ENCODE assay signal across 8 cellular contexts in the genomic region with DNA sequence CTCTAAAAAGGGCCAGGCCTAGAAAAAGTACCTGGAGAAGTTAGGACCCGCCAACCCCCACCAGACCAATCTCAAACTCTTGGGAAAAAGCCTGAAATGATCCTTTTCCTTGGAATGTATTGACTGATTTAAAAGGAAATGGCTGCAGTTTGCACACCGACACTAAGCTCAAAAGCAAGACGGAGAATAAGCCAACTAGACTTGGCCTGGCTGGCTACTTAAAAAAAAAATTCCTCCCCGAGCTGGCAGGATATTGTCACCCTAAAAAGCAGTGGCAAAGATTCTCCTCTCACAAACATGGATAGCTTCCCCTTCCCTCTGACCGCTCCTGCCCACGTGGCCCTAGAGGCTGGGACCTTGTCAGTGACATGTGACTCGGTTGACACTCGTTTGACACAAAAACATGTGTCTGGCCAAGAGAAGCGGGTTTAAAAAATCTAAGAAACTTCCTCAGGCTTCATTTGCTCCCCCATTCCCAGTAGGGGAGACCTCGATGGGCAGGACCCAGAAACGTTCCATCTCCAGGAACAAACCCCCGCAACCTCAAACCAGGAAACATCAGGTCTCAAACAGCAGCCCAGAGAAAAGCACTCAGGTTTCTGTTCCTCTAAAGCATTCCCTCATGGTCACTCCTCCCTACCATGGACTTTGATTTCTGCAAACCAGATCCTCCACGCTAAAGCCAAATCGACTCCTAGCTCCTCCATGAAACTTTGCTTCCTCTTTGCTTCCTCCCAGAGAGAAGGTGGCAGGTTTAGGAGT. TPM values are rescaled to one million over a fixed set of nuclear protein-coding genes. Genes with fewer than 3 reads are reported as not detected.
A peak's percentile ranks its signal among the peaks of the same experiment; 100 is the strongest.
DNase-seq lines count a peak whose midpoint lies in the region; ATAC-seq lines count a peak whose summit lies in the region.

No MANE protein-coding gene starts in this region.

- peak overlapping the region; percentile 95 for H3K27ac ChIP-seq in right cardiac atrium (ENCODE audit: low read length)

- peaks cover 60% of the 10 kb centered on the region for H3K4me1 Mint-ChIP-seq in activated CD4-positive, alpha-beta T cell treated with anti-CD3 and anti-CD28 coated beads, Interleukin-2, amount 10 ng/mL, durations not matched to agents 7 days and 5 days
- peaks cover 38% of the 10 kb centered on the region for H3K4me1 Mint-ChIP-seq in activated T-helper 2 cell treated with anti-CD3 and anti-CD28 coated beads, Interferon-gamma antibody, Interleukin-2, Interleukin-4, amounts not matched to agents 10 μg/mL and 5 μg/mL and 100 μg/mL, durations not matched to agents 14 hours and 24 hours and 36 hours (ENCODE audit: low read depth)

- H3K36me3 Mint-ChIP-seq in activated CD4-positive, alpha-beta T cell treated with anti-CD3 and anti-CD28 coated beads, Interleukin-2, amount 10 ng/mL, durations not matched to agents 7 days and 5 days (ENCODE audit: low read depth), result peaks cover 13% of the 10 kb centered on the region
- peaks cover 7% of the 10 kb centered on the region for H3K36me3 Mint-ChIP-seq in activated T-helper 2 cell treated with anti-CD3 and anti-CD28 coated beads, Interferon-gamma antibody, Interleukin-2, Interleukin-4, amounts not matched to agents 10 μg/mL and 5 μg/mL and 100 μg/mL, durations not matched to agents 14 hours and 24 hours and 36 hours (ENCODE audit: low read depth)

- peak overlapping the region; percentile 94 for H3K4me3 ChIP-seq in right cardiac atrium (ENCODE audit: low read length)

- DNase-seq in activated CD4-positive, alpha-beta T cell treated with anti-CD3 and anti-CD28 coated beads, Interleukin-2, amount 10 ng/mL, durations not matched to agents 7 days and 5 days, result no peak
- DNase-seq in activated CD4-positive, alpha-beta T cell treated with anti-CD3 and anti-CD28 coated beads for 1 hour, result no peak
- DNase-seq in activated T-helper 2 cell treated with anti-CD3 and anti-CD28 coated beads, Interferon-gamma antibody, Interleukin-2, Interleukin-4, amounts not matched to agents 10 μg/mL and 5 μg/mL and 100 μg/mL, durations not matched to agents 14 hours and 24 hours and 36 hours (ENCODE audit: low spot score), result no peak
- peak; percentile 71 to 82 (median 78) for DNase-seq in right cardiac atrium
- peak; percentile 17 for DNase-seq in renal cortical epithelial cell (ENCODE audit: low read depth)
- no peak for DNase-seq in NCI-H1694 treated with DMSO at 0.1 percent for 48 hours (lab: John Stamatoyannopoulos, UW)
- DNase-seq in activated gamma-delta T cell (lab: John Stamatoyannopoulos, UW), result no peak

- no peaks in the 10 kb centered on the region for H3K9me3 ChIP-seq in right cardiac atrium (ENCODE audit: control insufficient read depth, low read length)

- H3K27me3 Mint-ChIP-seq in activated CD4-positive, alpha-beta T cell treated with anti-CD3 and anti-CD28 coated beads, Interleukin-2, amount 10 ng/mL, durations not matched to agents 7 days and 5 days, result no peaks in the 10 kb centered on the region
- no peaks in the 10 kb centered on the region for H3K27me3 Mint-ChIP-seq in activated T-helper 2 cell treated with anti-CD3 and anti-CD28 coated beads, Interferon-gamma antibody, Interleukin-2, Interleukin-4, amounts not matched to agents 10 μg/mL and 5 μg/mL and 100 μg/mL, durations not matched to agents 14 hours and 24 hours and 36 hours (ENCODE audit: low read depth)

- CTCF ChIA-PET in activated CD4-positive, alpha-beta T cell treated with anti-CD3 and anti-CD28 coated beads, Interleukin-2, amount 10 ng/mL, durations not matched to agents 7 days and 5 days (lab: Charles Lee), result interaction anchor here (0.6 to 1.4 kb wide), 7 partner anchors 9 to 195 kb away, joined by 3 to 4 read pairs (median 3); partner anchors contain the start of gene IL27RA

- peak overlapping the region; percentile 85 for H3K27ac Mint-ChIP-seq in activated CD4-positive, alpha-beta T cell treated with anti-CD3 and anti-CD28 coated beads, Interleukin-2, amount 10 ng/mL, durations not matched to agents 7 days and 5 days
- peak overlapping the region; percentile 90 for H3K27ac Mint-ChIP-seq in activated T-helper 2 cell treated with anti-CD3 and anti-CD28 coated beads, Interferon-gamma antibody, Interleukin-2, Interleukin-4, amounts not matched to agents 10 μg/mL and 5 μg/mL and 100 μg/mL, durations not matched to agents 14 hours and 24 hours and 36 hours

- no peak for ATAC-seq in right cardiac atrium
- no peak for ATAC-seq in GM21717 (IDR thresholded peaks at IDR 0.05; ENCODE audit: unreplicated experiment)

- H3K9me3 Mint-ChIP-seq in activated CD4-positive, alpha-beta T cell treated with anti-CD3 and anti-CD28 coated beads, Interleukin-2, amount 10 ng/mL, durations not matched to agents 7 days and 5 days, result no peaks in the 10 kb centered on the region
- H3K9me3 Mint-ChIP-seq in activated T-helper 2 cell treated with anti-CD3 and anti-CD28 coated beads, Interferon-gamma antibody, Interleukin-2, Interleukin-4, amounts not matched to agents 10 μg/mL and 5 μg/mL and 100 μg/mL, durations not matched to agents 14 hours and 24 hours and 36 hours, result no peaks in the 10 kb centered on the region

- intact Hi-C loops in activated T-helper 2 cell treated with anti-CD3 and anti-CD28 coated beads, Interferon-gamma antibody, Interleukin-2, Interleukin-4, amounts not matched to agents 10 μg/mL and 5 μg/mL and 100 μg/mL, durations not matched to agents 14 hours and 24 hours and 36 hours (cut with micrococcal nuclease), result loop anchor here (1.0 to 5.0 kb wide), 2 partner anchors 52 to 68 kb away; partner anchors contain the start of genes DCAF15 and MISP3
- intact Hi-C loops in right cardiac atrium (cut with DNase I), result no loop called here

- peaks cover 7% of the 10 kb centered on the region for H3K4me1 ChIP-seq in right cardiac atrium (ENCODE audit: control insufficient read depth, insufficient read depth, low read length)

- POLR2A ChIA-PET in activated CD4-positive, alpha-beta T cell treated with anti-CD3 and anti-CD28 coated beads, Interleukin-2, amount 10 ng/mL, durations not matched to agents 7 days and 5 days (lab: Charles Lee), result interaction anchor here (0.5 kb wide), 1 partner anchor 49 kb away, joined by 5 read pairs; no protein-coding TSS in a partner anchor

- peak overlapping the region; percentile 80 for H3K4me3 Mint-ChIP-seq in activated CD4-positive, alpha-beta T cell treated with anti-CD3 and anti-CD28 coated beads, Interleukin-2, amount 10 ng/mL, durations not matched to agents 7 days and 5 days
- peak overlapping the region; percentile 80 for H3K4me3 Mint-ChIP-seq in activated T-helper 2 cell treated with anti-CD3 and anti-CD28 coated beads, Interferon-gamma antibody, Interleukin-2, Interleukin-4, amounts not matched to agents 10 μg/mL and 5 μg/mL and 100 μg/mL, durations not matched to agents 14 hours and 24 hours and 36 hours (ENCODE audit: low read depth)

- 18% methylated on average over 14 of the region's 14 CpGs for WGBS in right cardiac atrium

- no peaks in the 10 kb centered on the region for H3K27me3 ChIP-seq in right cardiac atrium (ENCODE audit: control insufficient read depth, insufficient read depth)

RNA-seq across cellular contexts. Expression of gene RFX1, which starts 1.3 kb away (rescaled TPM):
- 10 to 100 TPM; 19.1 to 19.9 TPM for total RNA-seq in activated CD4-positive, alpha-beta T cell treated with anti-CD3 and anti-CD28 coated beads, Interleukin-2, amount 10 ng/mL, durations not matched to agents 7 days and 5 days
- total RNA-seq in activated T-helper 2 cell treated with anti-CD3 and anti-CD28 coated beads, Interferon-gamma antibody, Interleukin-2, Interleukin-4, amounts not matched to agents 10 μg/mL and 5 μg/mL and 100 μg/mL, durations not matched to agents 14 hours and 24 hours and 36 hours, result 15.7 and 17.0 TPM in 2 replicates
- total RNA-seq in right cardiac atrium, result 10 to 100 TPM; 10.9 to 15.6 (median 13.5) TPM
- polyA plus RNA-seq in right cardiac atrium, result 7.0 TPM
- 1.6 and 11.6 TPM in 2 replicates for total RNA-seq in renal cortical epithelial cell

RNA-seq across cellular contexts. Expression of gene RLN3, which starts 23.1 kb away (rescaled TPM):
- total RNA-seq in activated CD4-positive, alpha-beta T cell treated with anti-CD3 and anti-CD28 coated beads, Interleukin-2, amount 10 ng/mL, durations not matched to agents 7 days and 5 days, result not detected
- not detected in 2 replicates for total RNA-seq in activated T-helper 2 cell treated with anti-CD3 and anti-CD28 coated beads, Interferon-gamma antibody, Interleukin-2, Interleukin-4, amounts not matched to agents 10 μg/mL and 5 μg/mL and 100 μg/mL, durations not matched to agents 14 hours and 24 hours and 36 hours
- total RNA-seq in right cardiac atrium (not detected), renal cortical epithelial cell (not detected in 2 replicates)
- polyA plus RNA-seq in right cardiac atrium, result not detected

RNA-seq across cellular contexts. Expression of gene IL27RA, which starts 26.8 kb away (rescaled TPM):
- total RNA-seq in activated CD4-positive, alpha-beta T cell treated with anti-CD3 and anti-CD28 coated beads, Interleukin-2, amount 10 ng/mL, durations not matched to agents 7 days and 5 days, result 10 to 100 TPM; 66.5 to 70.3 TPM
- 76.6 and 79.1 TPM in 2 replicates for total RNA-seq in activated T-helper 2 cell treated with anti-CD3 and anti-CD28 coated beads, Interferon-gamma antibody, Interleukin-2, Interleukin-4, amounts not matched to agents 10 μg/mL and 5 μg/mL and 100 μg/mL, durations not matched to agents 14 hours and 24 hours and 36 hours
- total RNA-seq in right cardiac atrium (1 to 10 TPM; 3.3 to 4.7 (median 3.7) TPM), renal cortical epithelial cell (4.7 and 14.1 TPM in 2 replicates)
- 3.4 TPM for polyA plus RNA-seq in right cardiac atrium

RNA-seq across cellular contexts. Expression of gene DCAF15, which starts 52.5 kb away (rescaled TPM):
- 10 to 100 TPM; 80.3 to 85.4 TPM for total RNA-seq in activated CD4-positive, alpha-beta T cell treated with anti-CD3 and anti-CD28 coated beads, Interleukin-2, amount 10 ng/mL, durations not matched to agents 7 days and 5 days
- total RNA-seq in activated T-helper 2 cell treated with anti-CD3 and anti-CD28 coated beads, Interferon-gamma antibody, Interleukin-2, Interleukin-4, amounts not matched to agents 10 μg/mL and 5 μg/mL and 100 μg/mL, durations not matched to agents 14 hours and 24 hours and 36 hours, result 60.6 and 64.0 TPM in 2 replicates
- total RNA-seq in right cardiac atrium (10 to 100 TPM; 20.3 to 24.1 (median 21.1) TPM), renal cortical epithelial cell (10.9 and 15.0 TPM in 2 replicates)
- 21.5 TPM for polyA plus RNA-seq in right cardiac atrium

RNA-seq across cellular contexts. Expression of gene PALM3, which starts 57.1 kb away (rescaled TPM):
- total RNA-seq in activated CD4-positive, alpha-beta T cell treated with anti-CD3 and anti-CD28 coated beads, Interleukin-2, amount 10 ng/mL, durations not matched to agents 7 days and 5 days, result not detected
- 0.34 TPM in 1 of 2 replicates, not detected in the other for total RNA-seq in activated T-helper 2 cell treated with anti-CD3 and anti-CD28 coated beads, Interferon-gamma antibody, Interleukin-2, Interleukin-4, amounts not matched to agents 10 μg/mL and 5 μg/mL and 100 μg/mL, durations not matched to agents 14 hours and 24 hours and 36 hours
- under 1 TPM; 0.38 to 0.58 (median 0.48) TPM for total RNA-seq in right cardiac atrium
- 0.45 TPM for polyA plus RNA-seq in right cardiac atrium
- total RNA-seq in renal cortical epithelial cell, result 0.35 and 0.70 TPM in 2 replicates

Comparison
In these comparisons a context has a peak if more than half of its experiments do, and no peak if none do; other contexts are left out.
1. DNase-seq: peak in right cardiac atrium (3 of 3) and renal cortical epithelial cell (single experiment); none in activated CD4-positive, alpha-beta T cell treated with anti-CD3 and anti-CD28 coated beads, Interleukin-2, amount 10 ng/mL, durations not matched to agents 7 days and 5 days (single experiment), activated CD4-positive, alpha-beta T cell treated with anti-CD3 and anti-CD28 coated beads for 1 hour (single experiment), activated T-helper 2 cell treated with anti-CD3 and anti-CD28 coated beads, Interferon-gamma antibody, Interleukin-2, Interleukin-4, amounts not matched to agents 10 μg/mL and 5 μg/mL and 100 μg/mL, durations not matched to agents 14 hours and 24 hours and 36 hours (single experiment), NCI-H1694 treated with DMSO at 0.1 percent for 48 hours (single experiment) and activated gamma-delta T cell (single experiment).